1 cellular context compared by ENCODE assay signal in the genomic region with DNA sequence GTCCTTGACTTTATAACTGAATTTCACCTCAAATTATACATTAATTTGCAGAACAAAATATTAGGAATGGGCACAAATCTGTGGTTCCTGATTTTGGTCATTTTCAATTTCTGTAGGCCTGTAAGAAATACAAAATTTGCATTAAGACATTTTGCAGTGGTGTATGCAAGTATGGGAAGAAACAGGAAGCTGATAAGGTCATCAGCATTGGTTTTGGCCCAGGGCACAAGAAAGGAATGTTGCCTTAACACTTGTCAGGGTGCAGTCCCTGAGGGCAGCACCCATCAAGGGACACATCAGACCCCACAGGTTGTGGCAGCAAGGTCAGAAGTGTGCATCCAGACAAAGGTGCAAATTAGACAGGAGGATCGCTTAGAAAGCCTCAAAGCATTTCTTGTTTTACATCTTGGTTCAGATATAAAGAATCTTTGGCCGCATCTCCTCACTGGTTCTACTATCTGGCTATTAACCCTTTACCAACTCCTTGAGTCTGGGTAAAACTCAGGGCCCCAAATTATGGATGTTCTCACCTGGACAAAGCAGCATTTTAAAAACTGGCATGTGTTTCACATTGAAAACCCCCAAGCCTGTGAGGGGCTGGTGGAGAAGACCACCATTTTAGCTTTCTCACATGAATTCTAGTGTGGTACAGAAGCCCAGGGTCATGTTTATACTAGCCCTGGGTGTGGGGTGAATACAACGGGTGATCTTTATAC.
TF ChIP-seq lines count a peak whose summit lies in the region.

No MANE protein-coding gene starts in this region.

TF ChIP-seq in IMR-90, 13 proteins besides CTCF, POLR2A, EP300 and RAD21:
- no peak for TF ChIP-seq MAZ (IDR thresholded peaks at IDR 0.05; ENCODE audit: borderline replicate concordance, low read depth, low read length)
- no peak for TF ChIP-seq CEBPB (IDR thresholded peaks at IDR 0.05; ENCODE audit: low read depth, low read length)
- no peak for TF ChIP-seq CHD1 (IDR thresholded peaks at IDR 0.05; ENCODE audit: low read depth, low read length)
- TF ChIP-seq NFE2L2 (IDR thresholded peaks at IDR 0.05; ENCODE audit: low read depth, low read length), result no peak
- no peak for TF ChIP-seq FOS (IDR thresholded peaks at IDR 0.05; ENCODE audit: low read depth, low read length)
- TF ChIP-seq BHLHE40 (IDR thresholded peaks at IDR 0.05; ENCODE audit: low read depth, low read length), result no peak
- no peak for TF ChIP-seq RCOR1 (IDR thresholded peaks at IDR 0.05; ENCODE audit: insufficient replicate concordance, low read length)
- TF ChIP-seq, protein P1, sequence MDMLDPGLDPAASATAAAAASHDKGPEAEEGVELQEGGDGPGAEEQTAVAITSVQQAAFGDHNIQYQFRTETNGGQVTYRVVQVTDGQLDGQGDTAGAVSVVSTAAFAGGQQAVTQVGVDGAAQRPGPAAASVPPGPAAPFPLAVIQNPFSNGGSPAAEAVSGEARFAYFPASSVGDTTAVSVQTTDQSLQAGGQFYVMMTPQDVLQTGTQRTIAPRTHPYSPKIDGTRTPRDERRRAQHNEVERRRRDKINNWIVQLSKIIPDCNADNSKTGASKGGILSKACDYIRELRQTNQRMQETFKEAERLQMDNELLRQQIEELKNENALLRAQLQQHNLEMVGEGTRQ (IDR thresholded peaks at IDR 0.05; ENCODE audit: low read depth, low read length), result no peak
- TF ChIP-seq MAFK (IDR thresholded peaks at IDR 0.05; ENCODE audit: low read depth, low read length), result no peak
- no peak for TF ChIP-seq SMC3 (IDR thresholded peaks at IDR 0.05; ENCODE audit: low read depth, low read length)
- no peak for TF ChIP-seq MXI1 (IDR thresholded peaks at IDR 0.05; ENCODE audit: borderline replicate concordance, low read depth, low read length)
- TF ChIP-seq, protein P2, sequence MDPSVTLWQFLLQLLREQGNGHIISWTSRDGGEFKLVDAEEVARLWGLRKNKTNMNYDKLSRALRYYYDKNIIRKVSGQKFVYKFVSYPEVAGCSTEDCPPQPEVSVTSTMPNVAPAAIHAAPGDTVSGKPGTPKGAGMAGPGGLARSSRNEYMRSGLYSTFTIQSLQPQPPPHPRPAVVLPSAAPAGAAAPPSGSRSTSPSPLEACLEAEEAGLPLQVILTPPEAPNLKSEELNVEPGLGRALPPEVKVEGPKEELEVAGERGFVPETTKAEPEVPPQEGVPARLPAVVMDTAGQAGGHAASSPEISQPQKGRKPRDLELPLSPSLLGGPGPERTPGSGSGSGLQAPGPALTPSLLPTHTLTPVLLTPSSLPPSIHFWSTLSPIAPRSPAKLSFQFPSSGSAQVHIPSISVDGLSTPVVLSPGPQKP (IDR thresholded peaks at IDR 0.05; ENCODE audit: borderline replicate concordance, low read depth, low read length), result no peak
- TF ChIP-seq RFX5 (IDR thresholded peaks at IDR 0.05; ENCODE audit: low read depth, low read length), result no peak
